Comparison of ENCODE assay signal across 7 cellular contexts in genomic region chr17:46979023-46979870, GRCh38. TPM values are rescaled to one million over a fixed set of nuclear protein-coding genes. Genes with fewer than 3 reads are reported as not detected.
DNase-seq lines count a peak whose midpoint lies in the region; ATAC-seq, FAIRE-seq and TF ChIP-seq lines count a peak whose summit lies in the region.

RPRML (minus strand) TSS chr17:46979253; CDS start chr17:46979007, 246 bp downstream.

- intact Hi-C loops in cardiac septum (cut with DNase I), result no loop called here

- H3K9me3 Mint-ChIP-seq in activated T-helper 17 cell treated with anti-CD3 and anti-CD28 coated beads, Interleukin-2, amount 50 U/mL, for 72 hours, result no peaks in the 10 kb centered on the region
- no peaks in the 10 kb centered on the region for H3K9me3 Mint-ChIP-seq in progenitor cell of endocrine pancreas (ENCODE audit: low read depth)

- H3K4me1 Mint-ChIP-seq in activated T-helper 17 cell treated with anti-CD3 and anti-CD28 coated beads, Interleukin-2, amount 50 U/mL, for 72 hours, result peaks cover 5% of the 10 kb centered on the region
- peaks cover 7% of the 10 kb centered on the region for H3K4me1 Mint-ChIP-seq in progenitor cell of endocrine pancreas (ENCODE audit: low read depth)

- H3K36me3 Mint-ChIP-seq in activated T-helper 17 cell treated with anti-CD3 and anti-CD28 coated beads, Interleukin-2, amount 50 U/mL, for 72 hours (ENCODE audit: low read depth), result peaks cover 13% of the 10 kb centered on the region
- no peaks in the 10 kb centered on the region for H3K36me3 Mint-ChIP-seq in progenitor cell of endocrine pancreas (ENCODE audit: insufficient read depth)

- no peak for TF ChIP-seq POLR2A in GM12891 (IDR thresholded peaks at IDR 0.05; ENCODE audit: low read depth, low read length)

- peak; percentile 50 for ATAC-seq in activated T-helper 17 cell treated with anti-CD3 and anti-CD28 coated beads, Interleukin-2, amount 50 U/mL, for 72 hours (replicated peaks)

- TF ChIP-seq CTCF in progenitor cell of endocrine pancreas (IDR thresholded peaks at IDR 0.05; ENCODE audit: unreplicated experiment), result peak; percentile 10

- peak within 1 kb of the TSS; percentile 77 for H3K4me3 Mint-ChIP-seq in activated T-helper 17 cell treated with anti-CD3 and anti-CD28 coated beads, Interleukin-2, amount 50 U/mL, for 72 hours
- peak within 1 kb of the TSS; percentile 72 for H3K4me3 Mint-ChIP-seq in progenitor cell of endocrine pancreas (ENCODE audit: low read depth)

- H3K27ac Mint-ChIP-seq in activated T-helper 17 cell treated with anti-CD3 and anti-CD28 coated beads, Interleukin-2, amount 50 U/mL, for 72 hours, result peak within 1 kb of the TSS; percentile 30
- H3K27ac Mint-ChIP-seq in progenitor cell of endocrine pancreas, result peak within 1 kb of the TSS; percentile 56

- peak; percentile 49 for DNase-seq in GM12891 (ENCODE audit: insufficient read length, low spot score)
- peak; percentile 64 for DNase-seq in NCI-H446 treated with DMSO at 0.1 percent for 48 hours (lab: John Stamatoyannopoulos, UW)
- peak; percentile 41 for DNase-seq in cardiac septum (ENCODE audit: low spot score)
- DNase-seq in progenitor cell of endocrine pancreas (ENCODE audit: low spot score, unreplicated experiment), result peak; percentile 24
- DNase-seq in OCI-M2 (lab: John Stamatoyannopoulos, UW; ENCODE audit: unreplicated experiment), result no peak
- no peak for DNase-seq in SHP77 treated with DMSO at 0.1 percent for 48 hours (lab: John Stamatoyannopoulos, UW)

- H3K27me3 Mint-ChIP-seq in activated T-helper 17 cell treated with anti-CD3 and anti-CD28 coated beads, Interleukin-2, amount 50 U/mL, for 72 hours, result peaks cover 36% of the 10 kb centered on the region
- H3K27me3 Mint-ChIP-seq in progenitor cell of endocrine pancreas, result peaks cover 74% of the 10 kb centered on the region

- FAIRE-seq in GM12891 (lab: Jason Lieb, UNC), result peak; percentile 26

TF ChIP-seq in GM12891, 5 proteins besides CTCF, POLR2A, EP300 and RAD21:
- TF ChIP-seq POU2F2 (IDR thresholded peaks at IDR 0.05; ENCODE audit: low read depth, low read length), result no peak
- TF ChIP-seq PAX5 (IDR thresholded peaks at IDR 0.05; ENCODE audit: insufficient read depth, low read length, severe bottlenecking), result no peak
- no peak for TF ChIP-seq SPI1 (IDR thresholded peaks at IDR 0.05; ENCODE audit: low read depth, low read length)
- no peak for TF ChIP-seq TAF1 (IDR thresholded peaks at IDR 0.05; ENCODE audit: low read depth, low read length)
- no peak for TF ChIP-seq POLR2AphosphoS5 (IDR thresholded peaks at IDR 0.05; ENCODE audit: low read depth, low read length)

RNA-seq across cellular contexts. Expression of gene RPRML, which starts in this region (rescaled TPM):
- polyA plus RNA-seq in GM12891 (2012; ENCODE audit: low read depth, missing spikeins), result not detected
- total RNA-seq in activated T-helper 17 cell treated with anti-CD3 and anti-CD28 coated beads, Interleukin-2, amount 50 U/mL, for 72 hours, result not detected
- total RNA-seq in cardiac septum (0.38 TPM), progenitor cell of endocrine pancreas (not detected in 2 replicates)

Comparison
In these comparisons a context has a peak if more than half of its experiments do, and no peak if none do; other contexts are left out.
1. Peak in ATAC-seq in activated T-helper 17 cell treated with anti-CD3 and anti-CD28 coated beads, Interleukin-2, amount 50 U/mL, for 72 hours; RNA of the gene not detected or under 1 TPM.
2. Peak in DNase-seq in cardiac septum; RNA of the gene not detected or under 1 TPM.
3. Peak in DNase-seq in progenitor cell of endocrine pancreas; RNA of the gene not detected or under 1 TPM.
4. DNase-seq: peak in GM12891 (single experiment) and NCI-H446 treated with DMSO at 0.1 percent for 48 hours (single experiment); none in OCI-M2 (single experiment) and SHP77 treated with DMSO at 0.1 percent for 48 hours (single experiment).